ENCODE assay signal across 8 cellular contexts in the genomic region with DNA sequence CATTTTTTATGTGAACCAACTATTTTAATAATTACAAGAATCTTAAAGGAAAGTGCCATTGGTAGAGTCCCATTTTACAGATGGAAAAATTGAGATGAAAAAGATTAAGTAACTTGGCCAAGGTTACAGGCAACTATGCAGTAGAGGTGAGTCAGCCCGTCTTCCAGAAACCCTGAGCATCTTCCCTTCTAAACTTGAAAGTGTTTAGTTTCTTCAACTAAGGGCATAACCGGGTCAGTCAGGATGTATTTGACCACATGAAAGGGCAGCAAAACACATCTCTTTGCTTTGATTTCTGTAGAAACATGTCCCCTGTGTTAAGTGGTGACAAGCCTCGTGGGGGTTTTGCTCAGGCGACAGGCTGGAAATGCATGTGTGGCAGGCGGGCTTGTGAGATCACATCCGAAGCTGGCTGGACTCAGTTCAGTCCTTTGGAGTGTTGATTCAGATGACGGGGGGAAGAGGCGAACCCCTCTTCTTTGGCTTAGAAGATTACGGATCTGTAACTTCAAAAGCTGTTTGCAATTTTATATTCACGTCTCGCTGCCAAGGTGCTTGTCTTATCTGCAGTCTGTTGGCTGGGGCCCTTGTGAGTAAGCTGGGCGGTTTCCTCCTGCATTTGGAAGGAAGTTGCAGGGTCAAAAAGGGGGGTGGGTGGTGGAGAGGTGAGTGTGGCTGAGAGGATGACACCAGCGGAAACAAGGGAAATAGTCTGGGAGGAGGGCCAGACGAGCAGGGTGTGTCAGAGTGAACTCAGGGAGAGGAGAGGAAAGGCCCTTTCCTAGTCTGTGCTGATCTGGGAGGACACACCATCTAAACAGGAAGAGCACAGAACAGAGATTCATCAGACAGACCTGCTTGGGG.
DNase-seq lines count a peak whose midpoint lies in the region; ATAC-seq and TF ChIP-seq lines count a peak whose summit lies in the region.

No MANE protein-coding gene starts in this region.

- no peak for TF ChIP-seq CTCF in smooth muscle cell (IDR thresholded peaks at IDR 0.05; ENCODE audit: borderline replicate concordance, insufficient read depth, poor library complexity, severe bottlenecking)

- H3K27ac Mint-ChIP-seq in activated T-cell treated with anti-CD3 and anti-CD28 coated beads, Interleukin-2, amount 50 U/mL, for 24 hours, result peak overlapping the region; percentile 98

- no peak overlapping the region for H3K4me2 ChIP-seq in smooth muscle cell

- H3K27me3 Mint-ChIP-seq in activated T-cell treated with anti-CD3 and anti-CD28 coated beads, Interleukin-2, amount 50 U/mL, for 24 hours, result no peaks in the 10 kb centered on the region

- DNase-seq in A172 (ENCODE audit: low spot score), result peak; percentile 98
- peak; percentile 80 for DNase-seq in NOMO-1 treated with dmso at 0.1 percent for 144 hours (lab: John Stamatoyannopoulos, UW; ENCODE audit: unreplicated experiment)
- peak; percentile 75 for DNase-seq in activated T-cell treated with anti-CD3 and anti-CD28 coated beads, Interleukin-2, amount 50 U/mL, for 24 hours
- peak; percentile 81 for DNase-seq in fibroblast of the conjunctiva (ENCODE audit: low read depth)
- no peak for DNase-seq in smooth muscle cell (lab: John Stamatoyannopoulos, UW; ENCODE audit: unreplicated experiment)
- no peak for DNase-seq in NCI-H774 (lab: John Stamatoyannopoulos, UW)
- no peak for DNase-seq in NCI-H1930 (lab: John Stamatoyannopoulos, UW)

- H3K4me3 Mint-ChIP-seq in activated T-cell treated with anti-CD3 and anti-CD28 coated beads, Interleukin-2, amount 50 U/mL, for 24 hours, result peak overlapping the region; percentile 68

- H4K20me1 ChIP-seq in smooth muscle cell (ENCODE audit: low read depth), result no peaks in the 10 kb centered on the region

- peaks cover 61% of the 10 kb centered on the region for H3K4me1 Mint-ChIP-seq in activated T-cell treated with anti-CD3 and anti-CD28 coated beads, Interleukin-2, amount 50 U/mL, for 24 hours (ENCODE audit: low read depth)

- peaks cover 6% of the 10 kb centered on the region for H3K79me2 ChIP-seq in smooth muscle cell (ENCODE audit: low read depth)

- H3F3A ChIP-seq in smooth muscle cell (ENCODE audit: low read depth), result peaks cover 8% of the 10 kb centered on the region

- H3K4me3 ChIP-seq in smooth muscle cell, result no peak overlapping the region

- peak; percentile 53 for ATAC-seq in GM21447 (IDR thresholded peaks at IDR 0.05; ENCODE audit: unreplicated experiment)

- no peaks in the 10 kb centered on the region for H3K9me3 ChIP-seq in smooth muscle cell (replicated peaks; ENCODE audit: low read depth)

- no peak overlapping the region for H3K9ac ChIP-seq in smooth muscle cell (ENCODE audit: low read depth)

- H3K27ac ChIP-seq in smooth muscle cell (ENCODE audit: low read depth), result peak overlapping the region; percentile 69

- H3K4me1 ChIP-seq in smooth muscle cell (ENCODE audit: low read depth), result peaks cover 21% of the 10 kb centered on the region

- no peak overlapping the region for H2AFZ ChIP-seq in smooth muscle cell (ENCODE audit: low read depth)

- 32% methylated on average over 14 of the region's 14 CpGs for WGBS in smooth muscle cell (ENCODE audit: low lambda C conversion rate)

- H3K27me3 ChIP-seq in smooth muscle cell (ENCODE audit: low read depth), result no peaks in the 10 kb centered on the region

- no peaks in the 10 kb centered on the region for H3K36me3 Mint-ChIP-seq in activated T-cell treated with anti-CD3 and anti-CD28 coated beads, Interleukin-2, amount 50 U/mL, for 24 hours (ENCODE audit: low read depth)

- no peaks in the 10 kb centered on the region for H3K9me3 Mint-ChIP-seq in activated T-cell treated with anti-CD3 and anti-CD28 coated beads, Interleukin-2, amount 50 U/mL, for 24 hours

- no peaks in the 10 kb centered on the region for H3K36me3 ChIP-seq in smooth muscle cell (ENCODE audit: low read depth)

Comparison
In these comparisons a context has a peak if more than half of its experiments do, and no peak if none do; other contexts are left out.
1. DNase-seq: peak in A172 (single experiment), NOMO-1 treated with dmso at 0.1 percent for 144 hours (single experiment), activated T-cell treated with anti-CD3 and anti-CD28 coated beads, Interleukin-2, amount 50 U/mL, for 24 hours (single experiment) and fibroblast of the conjunctiva (single experiment); none in smooth muscle cell (single experiment), NCI-H774 (single experiment) and NCI-H1930 (0 of 2).